1 cellular context compared by ENCODE assay signal in genomic region chr10:12500406-12501303, GRCh38.
A peak's percentile ranks its signal among the peaks of the same experiment; 100 is the strongest.
TF ChIP-seq lines count a peak whose summit lies in the region.

No MANE protein-coding gene starts in this region.

TF ChIP-seq in HEK293, 187 proteins besides CTCF, POLR2A, EP300 and RAD21 (continued from another document and continues in another):
- TF ChIP-seq ZNF362 (tag by site-specific recombination; IDR thresholded peaks at IDR 0.05) (no peak), PRDM2 (tag by site-specific recombination; IDR thresholded peaks at IDR 0.05; ENCODE audit: borderline replicate concordance) (no peak), YY2 (tag by site-specific recombination; IDR thresholded peaks at IDR 0.05) (no peak), ZNF175 (tag by site-specific recombination; IDR thresholded peaks at IDR 0.05) (no peak), INSM2 (tag by site-specific recombination; IDR thresholded peaks at IDR 0.05) (no peak), ZNF274 (IDR thresholded peaks at IDR 0.05; ENCODE audit: low read length) (no peak), ZNF274 (tag by site-specific recombination; IDR thresholded peaks at IDR 0.05; ENCODE audit: borderline replicate concordance) (no peak), ZNF530 (tag by site-specific recombination; IDR thresholded peaks at IDR 0.05; ENCODE audit: low read depth) (no peak), ZBTB26 (tag by site-specific recombination; optimal IDR thresholded peaks at IDR 0.05) (no peak), GLIS1 (tag by site-specific recombination; IDR thresholded peaks at IDR 0.05) (no peak; the same call in 1 of the 2 replicates), ZNF544 (tag by site-specific recombination; IDR thresholded peaks at IDR 0.05) (no peak), ZNF174 (tag by site-specific recombination; IDR thresholded peaks at IDR 0.05) (no peak), ZNF707 (tag by site-specific recombination; IDR thresholded peaks at IDR 0.05) (no peak), PRDM10 (tag by site-specific recombination; IDR thresholded peaks at IDR 0.05) (0 out of 2 replicates have a peak, but pooled peaks have one; percentile 8), WT1 (tag by site-specific recombination; IDR thresholded peaks at IDR 0.05) (0 out of 2 replicates have a peak, but pooled peaks have one; percentile 21), ZBTB17 (tag by site-specific recombination; IDR thresholded peaks at IDR 0.05) (peak; percentile 84), ZNF629 (tag by site-specific recombination; IDR thresholded peaks at IDR 0.05) (peak; percentile 44; the same call in 1 of the 2 replicates), ZNF133 (tag by site-specific recombination; IDR thresholded peaks at IDR 0.05) (no peak), ZNF16 (tag by site-specific recombination; IDR thresholded peaks at IDR 0.05; ENCODE audit: low read depth) (no peak), ZNF558 (tag by site-specific recombination; IDR thresholded peaks at IDR 0.05) (no peak; the same call in 1 of the 2 replicates), ZIC2 (tag by site-specific recombination; IDR thresholded peaks at IDR 0.05) (no peak), ZNF169 (tag by site-specific recombination; IDR thresholded peaks at IDR 0.05) (no peak), GLI4 (tag by site-specific recombination; IDR thresholded peaks at IDR 0.05) (no peak), SETDB1 (IDR thresholded peaks at IDR 0.05; ENCODE audit: insufficient read length, low read length) (no peak), PATZ1 (tag by site-specific recombination; IDR thresholded peaks at IDR 0.05) (no peak; the same call in 1 of the 2 replicates), ZNF548 (tag by site-specific recombination; IDR thresholded peaks at IDR 0.05) (no peak), ZNF514 (tag by site-specific recombination; IDR thresholded peaks at IDR 0.05) (no peak), MEIS1 (CRISPR knock-in tag; IDR thresholded peaks at IDR 0.05; ENCODE audit: borderline replicate concordance) (no peak), BCL11B (tag by site-specific recombination; IDR thresholded peaks at IDR 0.05; ENCODE audit: low read depth) (no peak), ZBTB21 (tag by site-specific recombination; IDR thresholded peaks at IDR 0.05) (no peak), KLF8 (tag by site-specific recombination; IDR thresholded peaks at IDR 0.05) (no peak), ZNF777 (tag by site-specific recombination; IDR thresholded peaks at IDR 0.05; ENCODE audit: borderline replicate concordance) (no peak), ZNF449 (tag by site-specific recombination; IDR thresholded peaks at IDR 0.05) (no peak), ZNF221 (tag by site-specific recombination; IDR thresholded peaks at IDR 0.05; ENCODE audit: borderline replicate concordance) (no peak), ZBTB7A (tag by site-specific recombination; IDR thresholded peaks at IDR 0.05; ENCODE audit: low read depth) (no peak), ZNF10 (tag by site-specific recombination; IDR thresholded peaks at IDR 0.05) (no peak), ZBTB49 (tag by site-specific recombination; IDR thresholded peaks at IDR 0.05; ENCODE audit: low read depth) (no peak), BCL6B (tag by site-specific recombination; IDR thresholded peaks at IDR 0.05) (no peak)
